ENCODE assay signal across 8 cellular contexts in genomic region chr3:194486540-194487288, GRCh38. TPM values are rescaled to one million over a fixed set of nuclear protein-coding genes. Genes with fewer than 3 reads are reported as not detected.
A peak's percentile ranks its signal among the peaks of the same experiment; 100 is the strongest.
DNase-seq lines count a peak whose midpoint lies in the region; ATAC-seq and TF ChIP-seq lines count a peak whose summit lies in the region.

Gene ATP13A3, minus strand, starts transcription at chr3:194487002. Its CDS starts 24,812 bp downstream, at chr3:194462190.

- peak; percentile 81 for DNase-seq in DMS 273 treated with DMSO at 0.1 percent for 48 hours (lab: John Stamatoyannopoulos, UW)
- DNase-seq in Jurkat, Clone E6-1 (ENCODE audit: low read depth, low spot score): peak; percentile 76
- peak; percentile 80 to 93 for DNase-seq in PC-9
- DNase-seq in activated T-cell treated with anti-CD3 and anti-CD28 coated beads, Interleukin-2, amount 50 U/mL, for 1 hour: peak; percentile 93
- DNase-seq in epithelial cell of proximal tubule (ENCODE audit: low read depth): no peak
- DNase-seq in stimulated activated CD8-positive, alpha-beta memory T cell treated with anti-CD3 and anti-CD28 coated beads, Interleukin-7, amount 100 ng/mL, for 1 hour (ENCODE audit: low read depth in 2 of 2): peak; percentile 75 to 79

- H3F3A ChIP-seq in PC-9 (ENCODE audit: insufficient read depth, low read depth): peaks cover 61% of the 10 kb centered on the region

- no peaks in the 10 kb centered on the region for H3K9me3 ChIP-seq in PC-9 (ENCODE audit: insufficient read depth, low read depth)
- H3K9me3 ChIP-seq in mucosa of rectum (ENCODE audit: control insufficient read depth in 2 of 2, low read length in 2 of 2): no peaks in the 10 kb centered on the region

- peak within 1 kb of the TSS; percentile 84 for H3K4me3 ChIP-seq in Jurkat, Clone E6-1 (ENCODE audit: low read length)
- H3K4me3 ChIP-seq in PC-9 (peak within 1 kb of the TSS; percentile 64), epithelial cell of proximal tubule (ENCODE audit: low read depth, low read length) (peak within 1 kb of the TSS; percentile 71), mucosa of rectum (ENCODE audit: low read length in 2 of 2) (peak within 1 kb of the TSS; percentile 69 to 91)

- BruUV-seq in PC-9 (replicated peaks; lab: Mats Ljungman, UMichigan): no TSS peak

- H3K9me2 ChIP-seq in PC-9 (ENCODE audit: insufficient read depth): no peaks in the 10 kb centered on the region

- H3K9ac ChIP-seq in mucosa of rectum (ENCODE audit: low read depth in 1 of 2, low read length in 2 of 2): peak within 1 kb of the TSS; percentile 80

- CTCF ChIA-PET in PC-9 (lab: Charles Lee): no interaction called here

- peaks cover 57% of the 10 kb centered on the region for H3K79me2 ChIP-seq in PC-9 (ENCODE audit: low read depth)

- TF ChIP-seq CTCF in PC-9 (conservative IDR thresholded peaks at IDR 0.05) (no peak), epithelial cell of proximal tubule (conservative IDR thresholded peaks at IDR 0.05; ENCODE audit: low read depth, low read length) (no peak)

- peaks cover 71% of the 10 kb centered on the region for H3K4me1 ChIP-seq in PC-9 (replicated peaks; ENCODE audit: insufficient read depth)
- peaks cover 10 to 17% of the 10 kb centered on the region in 2 donors for H3K4me1 ChIP-seq in mucosa of rectum (ENCODE audit: control insufficient read depth in 2 of 2, insufficient read depth in 2 of 2, low read length in 2 of 2)

- intact Hi-C loops in PC-9 (cut with micrococcal nuclease; ENCODE audit: unreplicated experiment): loop anchor here (5.0 kb wide), 1 partner anchor 349 kb away; the partner anchor contains the start of gene HES1

- peak within 1 kb of the TSS; percentile 7; the same call in 1 of the 2 replicates for H2AFZ ChIP-seq in PC-9

- ATAC-seq in GM21576 (IDR thresholded peaks at IDR 0.05; ENCODE audit: unreplicated experiment): peak; percentile 57

- peaks cover 12% of the 10 kb centered on the region for H4K20me1 ChIP-seq in PC-9 (ENCODE audit: insufficient read depth)

- peaks cover 20% of the 10 kb centered on the region for H3K36me3 ChIP-seq in PC-9 (ENCODE audit: low read depth)
- no peaks in the 10 kb centered on the region for H3K36me3 ChIP-seq in mucosa of rectum (ENCODE audit: control insufficient read depth in 2 of 2, insufficient read depth in 2 of 2, low read length in 2 of 2)

- POLR2A ChIA-PET in PC-9 (lab: Charles Lee; ENCODE audit: unreplicated experiment): interaction anchor here (0.5 to 1.0 kb wide), 6 partner anchors 11 to 1092 kb away, joined by 3 to 9 read pairs (median 4); no protein-coding TSS in a partner anchor

- H3K4me2 ChIP-seq in PC-9: peak within 1 kb of the TSS; percentile 92

- H3K27me3 ChIP-seq in PC-9 (ENCODE audit: insufficient read depth, low read depth) (no peaks in the 10 kb centered on the region), mucosa of rectum (ENCODE audit: control insufficient read depth in 2 of 2, insufficient read depth in 2 of 2, low read length in 2 of 2) (no peaks in the 10 kb centered on the region)

- H3K27ac ChIP-seq in PC-9: peak within 1 kb of the TSS; percentile 96
- H3K27ac ChIP-seq in mucosa of rectum (ENCODE audit: low read depth in 2 of 2, low read length in 2 of 2): peak within 1 kb of the TSS; percentile 82 to 83

RNA-seq across cellular contexts. Expression of gene ATP13A3, which starts in this region (rescaled TPM):
- polyA plus RNA-seq in Jurkat, Clone E6-1 (2012; ENCODE audit: insufficient read depth, insufficient read length): 27.4 TPM
- 203 and 242 TPM in 2 replicates for total RNA-seq in PC-9 (2021)
- 88.1 and 102 TPM in 2 replicates for total RNA-seq in epithelial cell of proximal tubule
